Comparison of ENCODE assay signal across 14 cellular contexts in the genomic region with DNA sequence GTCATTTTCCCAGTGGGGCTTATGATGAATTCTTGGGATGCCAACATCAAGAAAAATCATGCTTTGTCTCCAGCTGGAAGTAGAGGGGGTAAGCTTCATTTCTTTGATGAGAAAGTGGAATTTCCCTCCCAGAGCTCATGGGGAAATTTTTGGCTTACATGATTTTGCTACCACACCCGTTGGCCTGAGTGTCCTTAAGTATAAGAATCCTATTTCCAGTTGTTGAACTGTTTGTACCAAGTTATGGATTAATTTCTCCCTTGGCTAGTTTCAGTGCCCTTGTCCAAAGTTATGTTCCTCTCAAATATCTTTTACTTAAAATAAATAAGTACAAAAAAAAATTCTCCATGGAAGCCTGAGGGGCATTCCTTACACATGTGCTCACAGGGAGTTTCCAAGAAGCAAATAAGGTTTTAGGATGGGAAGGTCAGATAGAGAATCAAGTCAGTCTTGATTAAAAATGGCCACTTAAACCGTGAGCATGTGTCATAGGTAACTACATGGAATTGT.
DNase-seq lines count a peak whose midpoint lies in the region; ATAC-seq, FAIRE-seq and TF ChIP-seq lines count a peak whose summit lies in the region.
"Had no signal": no experiment of that assay in that cellular context is flagged by ENCODE, and none has a peak within 500 bp of the region (broad histone marks: within the 10 kb centered on the region; RNA-seq: fewer than 3 reads in every experiment).

No MANE protein-coding gene starts in this region.

- CTCF ChIA-PET in GM12878 (lab: Yijun Ruan, JAX) = interaction anchor here (0.6 to 22.6 kb wide), 15 partner anchors 8 to 124 kb away, joined by 3 to 323 read pairs (median 4); no protein-coding TSS in a partner anchor

- TF ChIP-seq POLR2A in GM12878 (IDR thresholded peaks at IDR 0.05; ENCODE audit: low read depth, low read length) (no peak), gastrocnemius medialis (IDR thresholded peaks at IDR 0.05) (no peak)

- H3K4me2 ChIP-seq in GM12878 (ENCODE audit: control insufficient read depth, insufficient read depth) (no peak overlapping the region), MM.1S (ENCODE audit: low read depth, low read length) (no peak overlapping the region)
- H3K4me2 ChIP-seq: BLaER1 treated with 17β-estradiol and CSF1 and Interleukin-3, amounts not matched to agents 10 nM and 100 nM had no signal

- H3K27ac ChIP-seq in GM12878 (ENCODE audit: control insufficient read depth, insufficient read depth) (no peak overlapping the region), heart right ventricle (peak overlapping the region in 9 of 10 donors; percentile 5 to 67 (median 45)), gastrocnemius medialis (peak overlapping the region; percentile 42 to 68 (median 54)), MM.1S (ENCODE audit: low read length) (no peak overlapping the region)
- H3K27ac ChIP-seq: BLaER1 treated with 17β-estradiol and CSF1 and Interleukin-3, amounts not matched to agents 10 nM and 100 nM; ovary had no signal

- SMC1A ChIA-PET in GM12878 (lab: Charles Lee; ENCODE audit: uncharacterized antibody, unreplicated experiment) = interaction anchor here (0.6 to 7.0 kb wide), 13 partner anchors 10 to 122 kb away, joined by 3 to 74 read pairs (median 5); no protein-coding TSS in a partner anchor

- BruUV-seq in GM12878 (replicated peaks; lab: Mats Ljungman, UMichigan) = no TSS peak

- no peaks in the 10 kb centered on the region for H3K36me3 ChIP-seq in GM12878 (ENCODE audit: control insufficient read depth in 2 of 2, insufficient read depth in 2 of 2, low read length in 1 of 2)
- no peaks in the 10 kb centered on the region for H3K36me3 ChIP-seq in heart right ventricle
- no peaks in the 10 kb centered on the region for H3K36me3 ChIP-seq in gastrocnemius medialis
- H3K36me3 ChIP-seq in MM.1S (replicated peaks; ENCODE audit: insufficient read depth, low read length) = no peaks in the 10 kb centered on the region
- H3K36me3 ChIP-seq: ovary had no signal

- H3K4me1 ChIP-seq in GM12878 (ENCODE audit: control insufficient read depth, insufficient read depth, low read length) (no peaks in the 10 kb centered on the region), heart right ventricle (peaks cover 0 to 39% (median 23%) of the 10 kb centered on the region in 9 donors), gastrocnemius medialis (peaks cover 8 to 10% of the 10 kb centered on the region in 2 donors), MM.1S (ENCODE audit: low read length) (no peaks in the 10 kb centered on the region)

- H3K4me3 ChIP-seq in GM12878 (no peak overlapping the region), heart right ventricle (no peak overlapping the region), gastrocnemius medialis (no peak overlapping the region), MM.1S (ENCODE audit: low read length) (no peak overlapping the region)
- H3K4me3 ChIP-seq: BLaER1 treated with 17β-estradiol and CSF1 and Interleukin-3, amounts not matched to agents 10 nM and 100 nM; ovary had no signal

- H4K20me1 ChIP-seq in GM12878 (ENCODE audit: control insufficient read depth, insufficient read depth) (no peaks in the 10 kb centered on the region), MM.1S (ENCODE audit: insufficient read depth, low read length) (no peaks in the 10 kb centered on the region)
- H4K20me1 ChIP-seq: BLaER1 treated with 17β-estradiol and CSF1 and Interleukin-3, amounts not matched to agents 10 nM and 100 nM had no signal

- H3K36me3 Mint-ChIP-seq in activated T-helper 1 cell treated with anti-CD3 and anti-CD28 coated beads, Interleukin-12 subunit alpha, Interleukin-12 subunit beta, Interleukin-2, Interleukin-4 antibody, amounts not matched to agents 30 ng/mL and 10 ng/mL and 1 ng/mL, durations not matched to agents 14 hours and 24 hours and 36 hours (ENCODE audit: low read depth) = no peaks in the 10 kb centered on the region

- H2AFZ ChIP-seq in GM12878 (ENCODE audit: control insufficient read depth, low read depth, low read length) (no peak overlapping the region), MM.1S (ENCODE audit: low read length) (no peak overlapping the region)

- H3K4me3 Mint-ChIP-seq in stimulated activated naive CD8-positive, alpha-beta T cell treated with anti-CD3 and anti-CD28 coated beads, Interleukin-15, amount 100 ng/mL, for 72 hours = no peak overlapping the region
- no peak overlapping the region for H3K4me3 Mint-ChIP-seq in activated T-helper 1 cell treated with anti-CD3 and anti-CD28 coated beads, Interleukin-12 subunit alpha, Interleukin-12 subunit beta, Interleukin-2, Interleukin-4 antibody, amounts not matched to agents 30 ng/mL and 10 ng/mL and 1 ng/mL, durations not matched to agents 14 hours and 24 hours and 36 hours
- H3K4me3 Mint-ChIP-seq: activated naive CD8-positive, alpha-beta T cell had no signal

- H3K4me1 Mint-ChIP-seq in stimulated activated naive CD8-positive, alpha-beta T cell treated with anti-CD3 and anti-CD28 coated beads, Interleukin-15, amount 100 ng/mL, for 72 hours = no peaks in the 10 kb centered on the region
- H3K4me1 Mint-ChIP-seq in activated T-helper 1 cell treated with anti-CD3 and anti-CD28 coated beads, Interleukin-12 subunit alpha, Interleukin-12 subunit beta, Interleukin-2, Interleukin-4 antibody, amounts not matched to agents 30 ng/mL and 10 ng/mL and 1 ng/mL, durations not matched to agents 14 hours and 24 hours and 36 hours (ENCODE audit: low read depth) = no peaks in the 10 kb centered on the region

- DNase-seq in ELR (ENCODE audit: low read depth) = peak; percentile 84
- no peak for DNase-seq in GM12878 (ENCODE audit: low read depth, low spot score)
- DNase-seq in heart right ventricle = no peak
- no peak for DNase-seq in gastrocnemius medialis
- DNase-seq in T-helper 1 cell = no peak
- no peak for DNase-seq in stimulated activated naive CD8-positive, alpha-beta T cell treated with anti-CD3 and anti-CD28 coated beads, Interleukin-15, amount 100 ng/mL, for 72 hours
- no peak for DNase-seq in activated T-helper 1 cell treated with anti-CD3 and anti-CD28 coated beads, Interleukin-12 subunit alpha, Interleukin-12 subunit beta, Interleukin-2, Interleukin-4 antibody, amounts not matched to agents 30 ng/mL and 10 ng/mL and 1 ng/mL, durations not matched to agents 14 hours and 24 hours and 36 hours (ENCODE audit: low spot score)
- DNase-seq in MM.1S = no peak
- DNase-seq: NCI-H146, NCI-H748 treated with DMSO at 0.1 percent for 48 hours, SHP77 treated with DMSO at 0.1 percent for 48 hours had no signal

- TF ChIP-seq CTCF in GM12878 (IDR thresholded peaks at IDR 0.05 in 2 of 3, conservative IDR thresholded peaks at IDR 0.05 in 1 of 3; ENCODE audit: control insufficient read depth in 2 of 3, extremely low read depth in 1 of 3, insufficient read depth in 1 of 3, low read depth in 3 of 3, low read length in 3 of 3) (no peak), heart right ventricle (IDR thresholded peaks at IDR 0.05) (no peak), gastrocnemius medialis (IDR thresholded peaks at IDR 0.05 in 4 of 5, conservative IDR thresholded peaks at IDR 0.05 in 1 of 5) (no peak), MM.1S (IDR thresholded peaks at IDR 0.05; ENCODE audit: low read length) (no peak)

- H3K27ac Mint-ChIP-seq in stimulated activated naive CD8-positive, alpha-beta T cell treated with anti-CD3 and anti-CD28 coated beads, Interleukin-15, amount 100 ng/mL, for 72 hours = no peak overlapping the region
- no peak overlapping the region for H3K27ac Mint-ChIP-seq in activated T-helper 1 cell treated with anti-CD3 and anti-CD28 coated beads, Interleukin-12 subunit alpha, Interleukin-12 subunit beta, Interleukin-2, Interleukin-4 antibody, amounts not matched to agents 30 ng/mL and 10 ng/mL and 1 ng/mL, durations not matched to agents 14 hours and 24 hours and 36 hours
- H3K27ac Mint-ChIP-seq: activated naive CD8-positive, alpha-beta T cell had no signal

- no peak for TF ChIP-seq EP300 in GM12878 (IDR thresholded peaks at IDR 0.05; ENCODE audit: borderline replicate concordance in 1 of 2, control insufficient read depth in 1 of 2, low read depth in 2 of 2, low read length in 2 of 2)

- ATAC-seq in GM12878 (no peak), heart right ventricle (peak in 7 of 8 donors; percentile 19 to 62 (median 43)), gastrocnemius medialis (peak; percentile 57 to 65)
- no peak for ATAC-seq in stimulated activated naive CD8-positive, alpha-beta T cell treated with anti-CD3 and anti-CD28 coated beads, Interleukin-15, amount 100 ng/mL, for 72 hours

- H3K27me3 ChIP-seq in GM12878 (replicated peaks in 1 of 2; ENCODE audit: control insufficient read depth in 2 of 2, insufficient read depth in 2 of 2, low read length in 1 of 2) (no peaks in the 10 kb centered on the region), heart right ventricle (no peaks in the 10 kb centered on the region), gastrocnemius medialis (no peaks in the 10 kb centered on the region), MM.1S (replicated peaks; ENCODE audit: insufficient read depth, low read length) (no peaks in the 10 kb centered on the region)
- H3K27me3 ChIP-seq: BLaER1 treated with 17β-estradiol and CSF1 and Interleukin-3, amounts not matched to agents 10 nM and 100 nM; ovary had no signal

- intact Hi-C loops in GM12878 (cut with micrococcal nuclease; ENCODE audit: unreplicated experiment) (no loop called here), heart right ventricle (cut with DNase I) (no loop called here), gastrocnemius medialis (cut with DNase I; ENCODE audit: low total_unique reads) (no loop called here)
- intact Hi-C loops in activated T-helper 1 cell treated with anti-CD3 and anti-CD28 coated beads, Interleukin-12 subunit alpha, Interleukin-12 subunit beta, Interleukin-2, Interleukin-4 antibody, amounts not matched to agents 30 ng/mL and 10 ng/mL and 1 ng/mL, durations not matched to agents 14 hours and 24 hours and 36 hours (cut with micrococcal nuclease) = no loop called here

- peaks cover 28% of the 10 kb centered on the region in 2 donors for H3K9me3 Mint-ChIP-seq in stimulated activated naive CD8-positive, alpha-beta T cell treated with anti-CD3 and anti-CD28 coated beads, Interleukin-15, amount 100 ng/mL, for 72 hours
- peaks cover 17% of the 10 kb centered on the region for H3K9me3 Mint-ChIP-seq in activated T-helper 1 cell treated with anti-CD3 and anti-CD28 coated beads, Interleukin-12 subunit alpha, Interleukin-12 subunit beta, Interleukin-2, Interleukin-4 antibody, amounts not matched to agents 30 ng/mL and 10 ng/mL and 1 ng/mL, durations not matched to agents 14 hours and 24 hours and 36 hours

- H3K9ac ChIP-seq in GM12878 (ENCODE audit: control insufficient read depth, insufficient read depth, low read length) (no peak overlapping the region), MM.1S (ENCODE audit: low read length) (no peak overlapping the region)
- H3K9ac ChIP-seq: BLaER1 treated with 17β-estradiol and CSF1 and Interleukin-3, amounts not matched to agents 10 nM and 100 nM had no signal

- POLR2A ChIA-PET in GM12878 (lab: Charles Lee) = no interaction called here

- H3F3A ChIP-seq in MM.1S (ENCODE audit: insufficient read depth, low read length) = no peaks in the 10 kb centered on the region

- WGBS in GM12878 (ENCODE audit: insufficient coverage, insufficient replicate concordance, low lambda C conversion rate, missing lambda C conversion rate) = 6% methylated on average over 2 of the region's 2 CpGs
- WGBS in heart right ventricle, 2 donors = 39 to 52% methylated on average over 2 of the region's 2 CpGs

- peaks cover 22% of the 10 kb centered on the region for H3K27me3 Mint-ChIP-seq in stimulated activated naive CD8-positive, alpha-beta T cell treated with anti-CD3 and anti-CD28 coated beads, Interleukin-15, amount 100 ng/mL, for 72 hours
- peaks cover 8% of the 10 kb centered on the region for H3K27me3 Mint-ChIP-seq in activated T-helper 1 cell treated with anti-CD3 and anti-CD28 coated beads, Interleukin-12 subunit alpha, Interleukin-12 subunit beta, Interleukin-2, Interleukin-4 antibody, amounts not matched to agents 30 ng/mL and 10 ng/mL and 1 ng/mL, durations not matched to agents 14 hours and 24 hours and 36 hours (ENCODE audit: insufficient read depth)

- peak; percentile 41 for FAIRE-seq in GM12878 (lab: Jason Lieb, UNC)

- in situ Hi-C loops in GM12878 (cut with MboI) = no loop called here
- in situ Hi-C loops in gastrocnemius medialis (cut with MboI; ENCODE audit: low sequenced_read_pairs in 4 of 4) = loop anchor here in 1 of 4 donors (10.0 kb wide), 1 partner anchor 52 kb away; no protein-coding TSS in a partner anchor

- RAD21 ChIA-PET in GM12878 (lab: Charles Lee; ENCODE audit: unreplicated experiment) = interaction anchor here (0.8 to 5.0 kb wide), 7 partner anchors 37 to 121 kb away, joined by 3 to 33 read pairs (median 3); no protein-coding TSS in a partner anchor

- no peak for TF ChIP-seq RAD21 in GM12878 (IDR thresholded peaks at IDR 0.05; ENCODE audit: insufficient read depth, low read depth, low read length)

- H3K79me2 ChIP-seq in GM12878 (ENCODE audit: control insufficient read depth, insufficient read depth, low read length) = no peaks in the 10 kb centered on the region
- H3K79me2 ChIP-seq in MM.1S (ENCODE audit: low read length) = no peaks in the 10 kb centered on the region

- no peaks in the 10 kb centered on the region for H3K9me2 ChIP-seq in MM.1S (replicated peaks; ENCODE audit: insufficient read depth, low read length)

- H3K9me3 ChIP-seq in GM12878 (replicated peaks; ENCODE audit: control insufficient read depth, insufficient read depth, low read length) (peaks cover 24% of the 10 kb centered on the region), heart right ventricle (peaks cover 0 to 30% (median 12%) of the 10 kb centered on the region in 11 donors), gastrocnemius medialis (no peaks in the 10 kb centered on the region), MM.1S (replicated peaks; ENCODE audit: insufficient read depth, low read length) (no peaks in the 10 kb centered on the region)
- H3K9me3 ChIP-seq: ovary had no signal

Comparison
In these comparisons a context has a peak if more than half of its experiments do, and no peak if none do; other contexts are left out.
1. ATAC-seq: peak in heart right ventricle (7 of 8) and gastrocnemius medialis (2 of 2); none in GM12878 (single experiment) and stimulated activated naive CD8-positive, alpha-beta T cell treated with anti-CD3 and anti-CD28 coated beads, Interleukin-15, amount 100 ng/mL, for 72 hours (single experiment).
2. H3K27ac ChIP-seq: peak in heart right ventricle (9 of 10) and gastrocnemius medialis (4 of 4); none in GM12878 (single experiment) and MM.1S (single experiment).